Comparison of ENCODE assay signal across 26 cellular contexts in genomic region chr12:81015510-81015909, GRCh38.
"Had no signal": no experiment of that assay in that cellular context is flagged by ENCODE, and none has a peak within 500 bp of the region (broad histone marks: within the 10 kb centered on the region; RNA-seq: fewer than 3 reads in every experiment).

No MANE protein-coding gene starts in this region.

- H3K4me3 ChIP-seq: dorsolateral prefrontal cortex, esophagus squamous epithelium, lung, psoas muscle, spleen, testis, tibial nerve, upper lobe of right lung, vagina had no signal

- ATAC-seq: left colon; left ventricle myocardium superior; psoas muscle; sciatic nerve; stimulated activated naive B cell treated with anti-CD40 and anti-IgM and Interleukin-4, amounts not matched to agents 10 μg/mL and 1 μg/mL and 100 μg/mL, for 72 hours; stimulated activated naive CD8-positive, alpha-beta T cell treated with anti-CD3 and anti-CD28 coated beads, Interleukin-15, amount 100 ng/mL, for 72 hours; upper lobe of right lung had no signal

- DNase-seq: cortex of kidney; dorsolateral prefrontal cortex; effector CD8-positive, alpha-beta T cell; esophagus squamous epithelium; foreskin fibroblast; immature natural killer cell; kidney; left colon; left ventricle myocardium superior; mesenchymal stem cell; naive B cell; occipital lobe; psoas muscle; retina; spleen; stimulated activated CD4-positive, alpha-beta T cell treated with anti-CD3 and anti-CD28 coated beads, Interleukin-15, amount 100 ng/mL, for 24 hours; stimulated activated CD4-positive, alpha-beta T cell treated with anti-CD3 and anti-CD28 coated beads, Interleukin-1b, Interleukin-23, amount 100 ng/mL, for 48 hours; stimulated activated CD4-positive, alpha-beta T cell treated with anti-CD3 and anti-CD28 coated beads, Interleukin-4, amount 100 ng/mL, for 4 hours; stimulated activated naive B cell treated with anti-CD40 and anti-IgM and Interleukin-4, amounts not matched to agents 10 μg/mL and 1 μg/mL and 100 μg/mL, for 72 hours; stimulated activated naive CD8-positive, alpha-beta T cell treated with anti-CD3 and anti-CD28 coated beads, Interleukin-15, amount 100 ng/mL, for 72 hours; testis; upper lobe of right lung had no signal
